In the genomic region with DNA sequence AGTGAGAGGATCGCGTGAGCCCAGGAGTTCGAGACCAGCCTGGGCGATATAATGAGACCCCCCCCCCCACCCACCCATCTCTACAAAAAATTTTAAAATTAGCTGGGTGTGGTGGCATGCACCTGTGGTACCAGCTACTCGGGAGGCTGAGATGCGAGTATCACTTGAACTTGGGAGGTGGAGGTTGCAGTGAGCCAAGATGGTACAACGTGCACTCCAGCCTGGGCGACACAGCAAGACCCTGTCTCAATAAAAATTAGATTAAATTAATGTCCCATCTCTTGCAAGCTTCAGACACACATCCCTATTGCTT, we compare ENCODE assay signal across 10 cellular contexts. TPM values are rescaled to one million over a fixed set of nuclear protein-coding genes. Genes with fewer than 3 reads are reported as not detected.
DNase-seq lines count a peak whose midpoint lies in the region; ATAC-seq and TF ChIP-seq lines count a peak whose summit lies in the region.
"Had no signal": no experiment of that assay in that cellular context is flagged by ENCODE, and none has a peak within 500 bp of the region (broad histone marks: within the 10 kb centered on the region; RNA-seq: fewer than 3 reads in every experiment).

No MANE protein-coding gene starts in this region.

- H4K8ac ChIP-seq in mesendoderm (ENCODE audit: low read depth, low read length): no peak overlapping the region

- H3K79me1 ChIP-seq in mesendoderm (ENCODE audit: low read length): peaks cover 10% of the 10 kb centered on the region

- peak overlapping the region; percentile 43 for H3K4me3 Mint-ChIP-seq in activated CD8-positive, alpha-beta T cell treated with anti-CD3 and anti-CD28 coated beads for 36 hours
- no peak overlapping the region for H3K4me3 Mint-ChIP-seq in activated CD8-positive, alpha-beta T cell treated with anti-CD3 and anti-CD28 coated beads, Interleukin-2, amount 10 ng/mL, durations not matched to agents 7 days and 5 days
- H3K4me3 Mint-ChIP-seq in type B pancreatic cell: peak overlapping the region; percentile 52

- no peak overlapping the region for H3K27ac Mint-ChIP-seq in activated CD8-positive, alpha-beta T cell treated with anti-CD3 and anti-CD28 coated beads for 36 hours
- no peak overlapping the region for H3K27ac Mint-ChIP-seq in activated CD8-positive, alpha-beta T cell treated with anti-CD3 and anti-CD28 coated beads, Interleukin-2, amount 10 ng/mL, durations not matched to agents 7 days and 5 days
- H3K27ac Mint-ChIP-seq in type B pancreatic cell: no peak overlapping the region

- H3K18ac ChIP-seq in mesendoderm (ENCODE audit: low read length): peak overlapping the region; percentile 99

- H3K4me1 Mint-ChIP-seq in activated CD8-positive, alpha-beta T cell treated with anti-CD3 and anti-CD28 coated beads for 36 hours (ENCODE audit: low read depth): peaks cover 12% of the 10 kb centered on the region
- H3K4me1 Mint-ChIP-seq in activated CD8-positive, alpha-beta T cell treated with anti-CD3 and anti-CD28 coated beads, Interleukin-2, amount 10 ng/mL, durations not matched to agents 7 days and 5 days (ENCODE audit: low read depth): peaks cover 9% of the 10 kb centered on the region
- H3K4me1 Mint-ChIP-seq in type B pancreatic cell (ENCODE audit: unreplicated experiment): peaks cover 21% of the 10 kb centered on the region

- peak overlapping the region; percentile 48 for H2BK120ac ChIP-seq in mesendoderm (ENCODE audit: low read depth, low read length)

- no peak overlapping the region for H4K5ac ChIP-seq in mesendoderm (ENCODE audit: low read length)

- H3K56ac ChIP-seq in mesendoderm (ENCODE audit: low read length): peak overlapping the region; percentile 45

- no peaks in the 10 kb centered on the region for H3K9me3 Mint-ChIP-seq in activated CD8-positive, alpha-beta T cell treated with anti-CD3 and anti-CD28 coated beads for 36 hours
- H3K9me3 Mint-ChIP-seq in activated CD8-positive, alpha-beta T cell treated with anti-CD3 and anti-CD28 coated beads, Interleukin-2, amount 10 ng/mL, durations not matched to agents 7 days and 5 days (ENCODE audit: insufficient read depth): no peaks in the 10 kb centered on the region
- H3K9me3 Mint-ChIP-seq in type B pancreatic cell: no peaks in the 10 kb centered on the region

- peak overlapping the region; percentile 69 to 93 (median 89) for H3K4me3 ChIP-seq in breast epithelium
- H3K4me3 ChIP-seq in mesendoderm (ENCODE audit: low read length): no peak overlapping the region

- H2AK5ac ChIP-seq in mesendoderm (ENCODE audit: low read length): no peak overlapping the region

- no CpG with 5 or more reads among the region's 8 CpGs for WGBS in mesendoderm (ENCODE audit: extremely low coverage, insufficient coverage, low lambda C conversion rate)

- ATAC-seq in activated CD8-positive, alpha-beta T cell treated with anti-CD3 and anti-CD28 coated beads for 36 hours: no peak
- ATAC-seq in activated CD8-positive, alpha-beta T cell treated with anti-CD3 and anti-CD28 coated beads, Interleukin-2, amount 10 ng/mL, durations not matched to agents 7 days and 5 days: no peak

- H3K9ac ChIP-seq in mesendoderm (ENCODE audit: low read length): peak overlapping the region; percentile 82

- H3K27me3 ChIP-seq in breast epithelium: no peaks in the 10 kb centered on the region
- no peaks in the 10 kb centered on the region for H3K27me3 ChIP-seq in mesendoderm (ENCODE audit: insufficient read depth, low read length, poor library complexity)

- H3K23ac ChIP-seq in mesendoderm (ENCODE audit: low read length): no peak overlapping the region

- no peak overlapping the region for H2BK15ac ChIP-seq in mesendoderm (replicated peaks; ENCODE audit: low read depth)

- H3K4me1 ChIP-seq in breast epithelium (no peaks in the 10 kb centered on the region), mesendoderm (ENCODE audit: control insufficient read depth, low read depth, low read length) (peaks cover 9% of the 10 kb centered on the region)

- peak overlapping the region; percentile 4 for H3K4me2 ChIP-seq in mesendoderm (ENCODE audit: low read length)

- intact Hi-C loops in activated CD8-positive, alpha-beta T cell treated with anti-CD3 and anti-CD28 coated beads for 36 hours (cut with micrococcal nuclease): no loop called here
- intact Hi-C loops in breast epithelium (cut with DNase I; ENCODE audit: low total_unique reads): no loop called here

- no peaks in the 10 kb centered on the region for H3K9me3 ChIP-seq in breast epithelium

- no peaks in the 10 kb centered on the region for H3K36me3 Mint-ChIP-seq in activated CD8-positive, alpha-beta T cell treated with anti-CD3 and anti-CD28 coated beads for 36 hours (ENCODE audit: low read depth)
- peaks cover 2% of the 10 kb centered on the region for H3K36me3 Mint-ChIP-seq in activated CD8-positive, alpha-beta T cell treated with anti-CD3 and anti-CD28 coated beads, Interleukin-2, amount 10 ng/mL, durations not matched to agents 7 days and 5 days (ENCODE audit: low read depth)
- H3K36me3 Mint-ChIP-seq in type B pancreatic cell: no peaks in the 10 kb centered on the region

- no peak overlapping the region for H3K4ac ChIP-seq in mesendoderm (ENCODE audit: low read depth, low read length)

- CTCF ChIA-PET in activated CD8-positive, alpha-beta T cell treated with anti-CD3 and anti-CD28 coated beads for 36 hours (lab: Charles Lee): interaction anchor here (0.7 to 1.8 kb wide), 3 partner anchors 40 to 164 kb away, joined by 3 to 9 read pairs (median 3); no protein-coding TSS in a partner anchor
- CTCF ChIA-PET in activated CD8-positive, alpha-beta T cell treated with anti-CD3 and anti-CD28 coated beads, Interleukin-2, amount 10 ng/mL, durations not matched to agents 7 days and 5 days (lab: Charles Lee): interaction anchor here (1.6 to 2.6 kb wide), 2 partner anchors 40 to 164 kb away, joined by 6 to 15 read pairs; no protein-coding TSS in a partner anchor

- no peak for TF ChIP-seq POLR2A in breast epithelium (IDR thresholded peaks at IDR 0.05)

- POLR2A ChIA-PET in activated CD8-positive, alpha-beta T cell treated with anti-CD3 and anti-CD28 coated beads for 36 hours (lab: Charles Lee): no interaction called here
- POLR2A ChIA-PET in activated CD8-positive, alpha-beta T cell treated with anti-CD3 and anti-CD28 coated beads, Interleukin-2, amount 10 ng/mL, durations not matched to agents 7 days and 5 days (lab: Charles Lee): no interaction called here

- no peak for DNase-seq in activated CD8-positive, alpha-beta T cell treated with anti-CD3 and anti-CD28 coated beads for 36 hours
- DNase-seq in activated CD8-positive, alpha-beta T cell treated with anti-CD3 and anti-CD28 coated beads, Interleukin-2, amount 10 ng/mL, durations not matched to agents 7 days and 5 days: no peak
- DNase-seq in breast epithelium (ENCODE audit: low spot score in 2 of 2): no peak
- DNase-seq in mesendoderm: no peak
- DNase-seq in type B pancreatic cell (ENCODE audit: extremely low spot score, unreplicated experiment): no peak
- no peak for DNase-seq in GM03348 (ENCODE audit: low spot score)
- no peak for DNase-seq in OCI-M1 (lab: John Stamatoyannopoulos, UW)
- no peak for DNase-seq in NCI-H2029 treated with DMSO at 0.1 percent for 48 hours (lab: John Stamatoyannopoulos, UW)
- DNase-seq: activated CD8-positive, alpha-beta memory T cell treated with anti-CD3 and anti-CD28 coated beads, Interleukin-2, amount 50 U/mL, for 4 hours; NCI-H82 had no signal

- H3K36me3 ChIP-seq in breast epithelium (no peaks in the 10 kb centered on the region), mesendoderm (ENCODE audit: control insufficient read depth, insufficient read depth, low read length) (no peaks in the 10 kb centered on the region)

- H2BK5ac ChIP-seq in mesendoderm (ENCODE audit: low read length): no peak overlapping the region

- H3K27ac ChIP-seq in breast epithelium: peak overlapping the region; percentile 81 to 88
- no peak overlapping the region for H3K27ac ChIP-seq in mesendoderm (ENCODE audit: low read depth, low read length)

- H3K79me2 ChIP-seq in mesendoderm (ENCODE audit: control insufficient read depth, insufficient read depth, low read length): peaks cover 26% of the 10 kb centered on the region

- H3K27me3 Mint-ChIP-seq in activated CD8-positive, alpha-beta T cell treated with anti-CD3 and anti-CD28 coated beads for 36 hours: peaks cover 41% of the 10 kb centered on the region
- peaks cover 49% of the 10 kb centered on the region for H3K27me3 Mint-ChIP-seq in activated CD8-positive, alpha-beta T cell treated with anti-CD3 and anti-CD28 coated beads, Interleukin-2, amount 10 ng/mL, durations not matched to agents 7 days and 5 days (ENCODE audit: low read depth)
- peaks cover 28% of the 10 kb centered on the region for H3K27me3 Mint-ChIP-seq in type B pancreatic cell

- no peak for TF ChIP-seq CTCF in activated CD8-positive, alpha-beta T cell treated with anti-CD3 and anti-CD28 coated beads for 36 hours (IDR thresholded peaks at IDR 0.05)
- TF ChIP-seq CTCF in breast epithelium (IDR thresholded peaks at IDR 0.05) (no peak), type B pancreatic cell (conservative IDR thresholded peaks at IDR 0.05) (no peak)

RNA-seq across cellular contexts. Expression of gene PROSER2, which starts 0.4 kb away (rescaled TPM):
- 1 to 10 TPM; 1.1 to 1.7 TPM for total RNA-seq in activated CD8-positive, alpha-beta T cell treated with anti-CD3 and anti-CD28 coated beads for 36 hours
- under 1 TPM; 0.29 to 0.74 TPM for total RNA-seq in activated CD8-positive, alpha-beta T cell treated with anti-CD3 and anti-CD28 coated beads, Interleukin-2, amount 10 ng/mL, durations not matched to agents 7 days and 5 days
- 1 to 10 TPM; 2.9 to 9.5 (median 8.5) TPM for total RNA-seq in breast epithelium
- 9.8 TPM for polyA plus RNA-seq in mesendoderm (2013, experiment 1 of 2)
- 9.5 TPM for polyA plus RNA-seq in mesendoderm (2013, experiment 2 of 2)
- total RNA-seq in type B pancreatic cell (ENCODE audit: low replicate concordance): 6.7 and 12.6 TPM in 2 replicates
